30 cellular contexts compared by ENCODE assay signal in genomic region chr2:41180392-41180791, GRCh38.
"Had no signal": no experiment of that assay in that cellular context is flagged by ENCODE, and none has a peak within 500 bp of the region (broad histone marks: within the 10 kb centered on the region; RNA-seq: fewer than 3 reads in every experiment).

No MANE protein-coding gene starts in this region.

- DNase-seq: effector CD8-positive, alpha-beta T cell; endodermal cell; foreskin keratinocyte; heart left ventricle; hippocampal formation; left cardiac atrium; left lung; mesenchymal stem cell; mucosa of descending colon; naive B cell; stimulated activated CD4-positive, alpha-beta T cell treated with anti-CD3 and anti-CD28 coated beads, Interleukin-12 subunit alpha, Interleukin-12 subunit beta, amount 100 ng/mL, for 4 hours; stimulated activated CD4-positive, alpha-beta T cell treated with anti-CD3 and anti-CD28 coated beads, Interleukin-1b, Interleukin-23, amount 100 ng/mL, for 48 hours; stimulated activated CD4-positive, alpha-beta T cell treated with anti-CD3 and anti-CD28 coated beads, Interleukin-4, amount 100 ng/mL, for 24 hours; stimulated activated naive CD4-positive, alpha-beta T cell treated with Interleukin-2 at 50 U/mL for 16 hours; stomach; thyroid gland; trophoblast cell had no signal

- H3K4me3 Mint-ChIP-seq: dendritic cell treated with granulocyte-macrophage colony-stimulating factor and Interleukin-4, amounts not matched to agents 40 ng/mL and 50 ng/mL, for 4 days; endodermal cell; mesothelial cell of epicardium; naive B cell; nephron; neural progenitor cell; stimulated activated effector memory CD8-positive, alpha-beta T cell treated with anti-CD3 and anti-CD28 coated beads, Interleukin-12 subunit alpha, Interleukin-12 subunit beta, amount 100 ng/mL, for 72 hours had no signal

- H3K9me3 ChIP-seq: esophagus muscularis mucosa, gastroesophageal sphincter, left lung, mucosa of descending colon, prostate gland, thyroid gland, vagina had no signal

- ATAC-seq: foreskin keratinocyte; gastroesophageal sphincter; heart left ventricle; left cardiac atrium; left lung; mucosa of descending colon; sciatic nerve; stimulated activated effector memory CD8-positive, alpha-beta T cell treated with anti-CD3 and anti-CD28 coated beads, Interleukin-12 subunit alpha, Interleukin-12 subunit beta, amount 100 ng/mL, for 72 hours had no signal

- H3K27ac ChIP-seq: epithelial cell of prostate, esophagus muscularis mucosa, foreskin keratinocyte, gastroesophageal sphincter, heart left ventricle, left lung, neural progenitor cell, prostate gland, right atrium auricular region, stomach, thyroid gland, vagina had no signal

- H3K36me3 Mint-ChIP-seq: mesothelial cell of epicardium; naive B cell; neural progenitor cell; stimulated activated effector memory CD8-positive, alpha-beta T cell treated with anti-CD3 and anti-CD28 coated beads, Interleukin-12 subunit alpha, Interleukin-12 subunit beta, amount 100 ng/mL, for 72 hours had no signal

- H3K27me3 ChIP-seq: esophagus muscularis mucosa, foreskin keratinocyte, gastroesophageal sphincter, heart left ventricle, left lung, neural progenitor cell, right atrium auricular region, stomach, thyroid gland, vagina had no signal

- H3K27ac Mint-ChIP-seq: dendritic cell treated with granulocyte-macrophage colony-stimulating factor and Interleukin-4, amounts not matched to agents 40 ng/mL and 50 ng/mL, for 4 days; endodermal cell; mesothelial cell of epicardium; naive B cell; nephron; neural progenitor cell; stimulated activated effector memory CD8-positive, alpha-beta T cell treated with anti-CD3 and anti-CD28 coated beads, Interleukin-12 subunit alpha, Interleukin-12 subunit beta, amount 100 ng/mL, for 72 hours had no signal

- H3K4me1 Mint-ChIP-seq: endodermal cell; mesothelial cell of epicardium; naive B cell; nephron; neural progenitor cell; stimulated activated effector memory CD8-positive, alpha-beta T cell treated with anti-CD3 and anti-CD28 coated beads, Interleukin-12 subunit alpha, Interleukin-12 subunit beta, amount 100 ng/mL, for 72 hours had no signal

- H3K9me3 Mint-ChIP-seq: endodermal cell, mesothelial cell of epicardium, neural progenitor cell had no signal

- FAIRE-seq: islet of Langerhans had no signal

- H3K27me3 Mint-ChIP-seq: dendritic cell treated with granulocyte-macrophage colony-stimulating factor and Interleukin-4, amounts not matched to agents 40 ng/mL and 50 ng/mL, for 4 days; naive B cell had no signal
